In the genomic region with DNA sequence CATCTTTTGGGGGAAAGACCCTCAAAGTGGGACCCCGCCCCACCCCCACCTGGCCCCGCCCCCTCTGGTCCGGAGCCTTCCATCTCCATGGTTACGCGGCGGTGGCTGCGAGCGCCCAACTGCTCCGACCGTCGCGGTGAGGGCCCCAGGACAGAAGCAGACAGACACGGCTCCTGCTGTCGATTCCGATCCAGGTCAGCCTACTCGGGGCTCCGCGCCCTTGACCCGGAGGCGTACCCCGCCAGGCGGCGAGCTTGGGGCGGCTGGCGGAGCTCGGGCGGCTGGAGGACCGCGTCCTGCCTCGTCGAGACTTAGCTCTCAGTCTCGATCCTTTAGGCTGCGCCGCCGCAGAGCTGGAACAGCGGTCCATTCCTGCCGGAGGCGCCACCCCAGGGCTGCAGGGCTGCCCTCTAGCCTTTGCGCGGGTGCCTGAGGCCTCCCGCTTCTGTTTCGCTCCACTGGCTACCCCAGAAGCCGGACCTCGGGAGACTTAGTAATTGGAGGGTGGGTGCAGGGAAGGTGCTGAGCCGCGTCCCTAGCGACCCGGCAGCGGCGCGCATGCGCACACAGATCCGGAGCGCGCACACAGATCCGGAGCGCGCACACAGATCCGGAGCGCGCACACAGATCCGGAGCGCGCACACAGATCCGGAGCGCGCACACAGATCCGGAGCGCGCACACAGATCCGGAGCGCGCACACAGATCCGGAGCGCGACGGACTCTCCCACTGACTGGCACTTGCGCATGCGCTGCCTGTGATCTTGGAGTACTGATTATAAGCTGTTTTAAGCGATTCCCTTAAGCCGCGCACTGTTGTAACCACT, we compare ENCODE assay signal across 8 cellular contexts. TPM values are rescaled to one million over a fixed set of nuclear protein-coding genes. Genes with fewer than 3 reads are reported as not detected.
DNase-seq lines count a peak whose midpoint lies in the region; ATAC-seq and TF ChIP-seq lines count a peak whose summit lies in the region.

A gene with protein sequence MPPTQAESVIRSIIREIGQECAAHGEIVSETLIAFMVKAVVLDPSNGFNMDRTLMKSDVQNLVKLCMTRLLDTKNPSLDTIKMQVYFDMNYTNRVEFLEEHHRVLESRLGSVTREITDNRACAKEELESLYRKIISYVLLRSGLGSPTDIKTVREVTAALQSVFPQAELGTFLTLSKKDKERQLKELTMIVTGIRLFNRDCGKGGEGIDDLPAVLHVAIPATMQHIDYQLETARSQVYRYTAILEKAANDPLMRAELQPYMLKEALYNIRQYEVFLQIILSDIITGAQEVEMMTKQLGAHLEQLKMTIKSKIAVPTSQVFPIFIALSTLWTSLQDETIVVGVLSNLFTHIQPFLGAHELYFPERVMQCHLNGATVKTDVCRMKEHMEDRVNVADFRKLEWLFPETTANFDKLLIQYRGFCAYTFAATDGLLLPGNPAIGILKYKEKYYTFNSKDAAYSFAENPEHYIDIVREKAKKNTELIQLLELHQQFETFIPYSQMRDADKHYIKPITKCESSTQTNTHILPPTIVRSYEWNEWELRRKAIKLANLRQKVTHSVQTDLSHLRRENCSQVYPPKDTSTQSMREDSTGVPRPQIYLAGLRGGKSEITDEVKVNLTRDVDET (plus strand): TSS at position 77 of the 825 bp plus-strand sequence. CDS start 1,868 bp downstream, outside the sequence.

- intact Hi-C loops in CD4-positive, alpha-beta T cell (cut with DNase I, micrococcal nuclease) = loop anchor here (2.0 to 10.0 kb wide), 7 partner anchors 65 to 427 kb away; a partner anchor contains a TSS

- H3K27ac Mint-ChIP-seq in CD4-positive, alpha-beta T cell = peak within 1 kb of the TSS; percentile 64
- peak within 1 kb of the TSS; percentile 67 for H3K27ac Mint-ChIP-seq in activated CD8-positive, alpha-beta T cell treated with anti-CD3 and anti-CD28 coated beads, Interleukin-2, amount 10 ng/mL, durations not matched to agents 7 days and 5 days

- no peaks in the 10 kb centered on the region for H3K36me3 Mint-ChIP-seq in CD4-positive, alpha-beta T cell (ENCODE audit: low read depth)
- no peaks in the 10 kb centered on the region for H3K36me3 Mint-ChIP-seq in activated CD8-positive, alpha-beta T cell treated with anti-CD3 and anti-CD28 coated beads, Interleukin-2, amount 10 ng/mL, durations not matched to agents 7 days and 5 days (ENCODE audit: low read depth)

- 0% methylated on average over 77 to 82 of the region's 82 CpGs for WGBS in ectodermal cell, 2 experiments

- peaks cover 30% of the 10 kb centered on the region for H3K27me3 Mint-ChIP-seq in CD4-positive, alpha-beta T cell
- H3K27me3 Mint-ChIP-seq in activated CD8-positive, alpha-beta T cell treated with anti-CD3 and anti-CD28 coated beads, Interleukin-2, amount 10 ng/mL, durations not matched to agents 7 days and 5 days (ENCODE audit: low read depth) = peaks cover 28% of the 10 kb centered on the region

- peak within 1 kb of the TSS; percentile 84 for H3K4me3 ChIP-seq in ectodermal cell (ENCODE audit: insufficient read depth, low read depth, low read length)

- H3K27ac ChIP-seq in CD4-positive, alpha-beta T cell (ENCODE audit: low read depth, low read length) = peak within 1 kb of the TSS; percentile 58
- peak within 1 kb of the TSS; percentile 76 for H3K27ac ChIP-seq in ectodermal cell (ENCODE audit: insufficient read depth, low read depth, low read length, poor library complexity, severe bottlenecking)

- H3K4me1 ChIP-seq in ectodermal cell (ENCODE audit: control insufficient read depth, insufficient read depth, low read length) = no peaks in the 10 kb centered on the region

- DNase-seq in CD4-positive, alpha-beta T cell = peak; percentile 63 to 82 (median 73)
- DNase-seq in NCI-H774 (lab: John Stamatoyannopoulos, UW) (peak; percentile 92), lung microvascular endothelial cell (ENCODE audit: low read depth in 2 of 2) (peak; percentile 87 to 90)
- DNase-seq in activated CD8-positive, alpha-beta T cell treated with anti-CD3 and anti-CD28 coated beads, Interleukin-2, amount 10 ng/mL, durations not matched to agents 7 days and 5 days = peak; percentile 84
- DNase-seq in stimulated activated CD4-positive, alpha-beta T cell treated with anti-CD3 and anti-CD28 coated beads, TNF-alpha, amount 100 ng/mL, for 24 hours (ENCODE audit: low read depth in 3 of 3) = peak; percentile 50 to 73 (median 62)

- peaks cover 3% of the 10 kb centered on the region for H3K27me3 ChIP-seq in CD4-positive, alpha-beta T cell (ENCODE audit: control insufficient read depth, insufficient read depth, low read length)
- no peaks in the 10 kb centered on the region for H3K27me3 ChIP-seq in ectodermal cell (ENCODE audit: control insufficient read depth, insufficient read depth, low read length, poor library complexity, severe bottlenecking)

- POLR2A ChIA-PET in CD4-positive, alpha-beta T cell (lab: Charles Lee) = interaction anchor here (0.6 to 2.0 kb wide), 8 partner anchors 15 to 1942 kb away, joined by 3 to 10 read pairs (median 3); a partner anchor contains a TSS
- POLR2A ChIA-PET in activated CD8-positive, alpha-beta T cell treated with anti-CD3 and anti-CD28 coated beads, Interleukin-2, amount 10 ng/mL, durations not matched to agents 7 days and 5 days (lab: Charles Lee) = no interaction called here

- peak within 1 kb of the TSS; percentile 92 for H3K4me3 Mint-ChIP-seq in CD4-positive, alpha-beta T cell
- H3K4me3 Mint-ChIP-seq in activated CD8-positive, alpha-beta T cell treated with anti-CD3 and anti-CD28 coated beads, Interleukin-2, amount 10 ng/mL, durations not matched to agents 7 days and 5 days = peak within 1 kb of the TSS; percentile 75

- no peaks in the 10 kb centered on the region for H3K36me3 ChIP-seq in ectodermal cell (ENCODE audit: control insufficient read depth, insufficient read depth, low read length)

- ATAC-seq in CD4-positive, alpha-beta T cell (ENCODE audit: poor library complexity) = peak; percentile 79
- ATAC-seq in GM19452 (IDR thresholded peaks at IDR 0.05; ENCODE audit: unreplicated experiment) (peak; percentile 85), HG03571 (IDR thresholded peaks at IDR 0.05; ENCODE audit: unreplicated experiment) (peak; percentile 70)
- peak; percentile 89 for ATAC-seq in activated CD8-positive, alpha-beta T cell treated with anti-CD3 and anti-CD28 coated beads, Interleukin-2, amount 10 ng/mL, durations not matched to agents 7 days and 5 days

- H3K4me1 Mint-ChIP-seq in CD4-positive, alpha-beta T cell (ENCODE audit: low read depth) = peaks cover 7% of the 10 kb centered on the region
- peaks cover 7% of the 10 kb centered on the region for H3K4me1 Mint-ChIP-seq in activated CD8-positive, alpha-beta T cell treated with anti-CD3 and anti-CD28 coated beads, Interleukin-2, amount 10 ng/mL, durations not matched to agents 7 days and 5 days (ENCODE audit: low read depth)

- no peaks in the 10 kb centered on the region for H3K9me3 Mint-ChIP-seq in CD4-positive, alpha-beta T cell
- no peaks in the 10 kb centered on the region for H3K9me3 Mint-ChIP-seq in activated CD8-positive, alpha-beta T cell treated with anti-CD3 and anti-CD28 coated beads, Interleukin-2, amount 10 ng/mL, durations not matched to agents 7 days and 5 days (ENCODE audit: insufficient read depth)

- TF ChIP-seq CTCF in CD4-positive, alpha-beta T cell (IDR thresholded peaks at IDR 0.05) = no peak

- CTCF ChIA-PET in CD4-positive, alpha-beta T cell (lab: Charles Lee) = interaction anchor here (0.6 to 2.6 kb wide), 2 partner anchors 15 to 285 kb away, joined by 5 to 9 read pairs; no protein-coding TSS in a partner anchor
- CTCF ChIA-PET in activated CD8-positive, alpha-beta T cell treated with anti-CD3 and anti-CD28 coated beads, Interleukin-2, amount 10 ng/mL, durations not matched to agents 7 days and 5 days (lab: Charles Lee) = interaction anchor here (1.2 to 1.5 kb wide), 2 partner anchors 15 to 86 kb away, joined by 8 read pairs; a partner anchor contains a TSS

- H3K9me3 ChIP-seq in CD4-positive, alpha-beta T cell (ENCODE audit: control insufficient read depth, low read length) = no peaks in the 10 kb centered on the region
- no peaks in the 10 kb centered on the region for H3K9me3 ChIP-seq in ectodermal cell (ENCODE audit: control insufficient read depth, low read length)

RNA-seq across cellular contexts. Expression of the gene that starts here (rescaled TPM):
- total RNA-seq in CD4-positive, alpha-beta T cell = under 1 TPM in 1 of 2 experiments, not detected in 1; 0.11 TPM
- not detected for total RNA-seq in activated CD8-positive, alpha-beta T cell treated with anti-CD3 and anti-CD28 coated beads, Interleukin-2, amount 10 ng/mL, durations not matched to agents 7 days and 5 days
- 2.1 TPM for polyA plus RNA-seq in ectodermal cell (2013, experiment 1 of 4)
- 2.2 TPM for polyA plus RNA-seq in ectodermal cell (2013, experiment 2 of 4)
- polyA plus RNA-seq in ectodermal cell (2013, experiment 3 of 4) = 1.3 TPM
- 1.3 TPM for polyA plus RNA-seq in ectodermal cell (2013, experiment 4 of 4)
- under 0.01 and 0.22 TPM in 2 replicates for total RNA-seq in lung microvascular endothelial cell

Comparison
In these comparisons a context has a peak if more than half of its experiments do, and no peak if none do; other contexts are left out.
1. Peak in every context shown above with its lines: DNase-seq, ATAC-seq, H3K4me3 ChIP-seq and H3K27ac ChIP-seq.
2. Peak in DNase-seq, ATAC-seq and H3K27ac ChIP-seq in CD4-positive, alpha-beta T cell; RNA of the gene not detected or under 1 TPM.
3. Peak in DNase-seq and ATAC-seq in activated CD8-positive, alpha-beta T cell treated with anti-CD3 and anti-CD28 coated beads, Interleukin-2, amount 10 ng/mL, durations not matched to agents 7 days and 5 days; RNA of the gene not detected or under 1 TPM.
4. Peak in DNase-seq in lung microvascular endothelial cell; RNA of the gene not detected or under 1 TPM.